ENCODE assay signal across 9 cellular contexts in the genomic region with DNA sequence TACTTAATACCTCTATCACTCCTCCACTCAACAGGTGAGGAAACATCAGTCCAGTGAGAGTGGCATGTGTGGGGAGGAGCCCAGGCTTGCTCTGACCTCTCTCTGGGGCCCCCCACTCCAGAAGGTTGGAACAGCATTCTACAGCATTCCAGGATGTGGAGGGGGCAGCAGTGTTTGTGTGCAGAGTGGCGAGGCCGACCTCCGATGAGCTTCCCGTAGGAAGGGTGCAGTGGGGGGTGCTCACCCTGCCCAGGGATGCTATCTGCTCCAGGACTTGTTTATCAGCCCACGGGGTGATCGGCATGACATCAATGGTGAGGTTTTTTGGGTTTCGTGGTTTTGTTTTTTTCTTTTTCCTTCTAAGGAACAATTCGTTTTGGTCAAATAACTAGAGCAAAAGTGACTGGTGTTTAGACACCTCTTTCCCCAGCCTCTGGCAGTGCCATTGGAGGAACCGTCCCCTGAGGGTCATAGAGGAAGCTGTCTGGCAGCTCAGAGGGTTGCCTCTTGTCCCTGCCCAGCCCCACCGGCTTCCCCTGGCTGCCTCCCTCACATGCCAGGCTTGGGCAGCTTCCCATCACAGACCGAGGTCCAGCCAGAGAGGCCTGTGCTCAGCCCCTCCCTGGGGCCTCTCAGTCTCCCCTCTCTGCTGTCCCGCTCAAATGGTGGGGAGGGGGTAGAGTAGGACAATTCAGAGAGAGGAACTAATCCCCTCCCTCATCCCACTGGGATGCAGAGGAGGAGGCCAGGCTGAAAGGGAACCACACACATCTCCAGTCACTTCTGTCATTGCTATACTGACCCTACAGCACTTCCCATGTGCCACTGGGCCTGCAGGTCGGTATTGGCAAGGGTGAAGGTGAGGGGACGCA.
DNase-seq lines count a peak whose midpoint lies in the region; ATAC-seq and TF ChIP-seq lines count a peak whose summit lies in the region.
"Had no signal": no experiment of that assay in that cellular context is flagged by ENCODE, and none has a peak within 500 bp of the region (broad histone marks: within the 10 kb centered on the region; RNA-seq: fewer than 3 reads in every experiment).

No MANE protein-coding gene starts in this region.

- no peak overlapping the region for H3K27ac ChIP-seq in WERI-Rb-1

- no peak for TF ChIP-seq CTCF in WERI-Rb-1 (IDR thresholded peaks at IDR 0.05; ENCODE audit: low read depth, low read length)

- POLR2A ChIA-PET in activated CD4-positive, alpha-beta memory T cell treated with anti-CD3 and anti-CD28 coated beads for 36 hours (lab: Charles Lee), result interaction anchor here (1.0 to 13.4 kb wide), 2 partner anchors 19 to 94 kb away, joined by 3 to 283 read pairs; partner anchors contain the start of gene ZFP36L2

- in situ Hi-C loops in KBM-7 (cut with MboI; ENCODE audit: low pct_unique_long_range_greater_than_20kb, low sequenced_read_pairs), result no loop called here

- DNase-seq in KBM-7, result peak; percentile 51
- DNase-seq in activated CD4-positive, alpha-beta memory T cell treated with anti-CD3 and anti-CD28 coated beads for 36 hours, result peak; percentile 54
- peak; percentile 74 for DNase-seq in left ventricle myocardium superior
- DNase-seq in stimulated activated effector memory CD8-positive, alpha-beta T cell treated with anti-CD3 and anti-CD28 coated beads, Interleukin-12 subunit alpha, Interleukin-12 subunit beta, amount 100 ng/mL, for 72 hours (ENCODE audit: low spot score in 2 of 2), result no peak
- DNase-seq in WERI-Rb-1, result no peak
- DNase-seq: NCI-H82 had no signal

- H3K27me3 Mint-ChIP-seq in activated CD4-positive, alpha-beta memory T cell treated with anti-CD3 and anti-CD28 coated beads for 36 hours, result no peaks in the 10 kb centered on the region

- H3K36me3 Mint-ChIP-seq in activated CD4-positive, alpha-beta memory T cell treated with anti-CD3 and anti-CD28 coated beads for 36 hours, result no peaks in the 10 kb centered on the region
- peaks cover 7% of the 10 kb centered on the region for H3K36me3 Mint-ChIP-seq in stimulated activated effector memory CD8-positive, alpha-beta T cell treated with anti-CD3 and anti-CD28 coated beads, Interleukin-12 subunit alpha, Interleukin-12 subunit beta, amount 100 ng/mL, for 72 hours

- H3K4me3 Mint-ChIP-seq in activated CD4-positive, alpha-beta memory T cell treated with anti-CD3 and anti-CD28 coated beads for 36 hours, result peak overlapping the region; percentile 4
- H3K4me3 Mint-ChIP-seq in stimulated activated effector memory CD8-positive, alpha-beta T cell treated with anti-CD3 and anti-CD28 coated beads, Interleukin-12 subunit alpha, Interleukin-12 subunit beta, amount 100 ng/mL, for 72 hours, result peak overlapping the region; percentile 53

- H3K4me3 ChIP-seq in WERI-Rb-1 (ENCODE audit: low read depth, low read length), result no peak overlapping the region

- H3K9me3 ChIP-seq in WERI-Rb-1 (ENCODE audit: severe bottlenecking), result no peaks in the 10 kb centered on the region

- peaks cover 76% of the 10 kb centered on the region for H3K4me1 Mint-ChIP-seq in activated CD4-positive, alpha-beta memory T cell treated with anti-CD3 and anti-CD28 coated beads for 36 hours (ENCODE audit: low read depth)
- peaks cover 72% of the 10 kb centered on the region for H3K4me1 Mint-ChIP-seq in stimulated activated effector memory CD8-positive, alpha-beta T cell treated with anti-CD3 and anti-CD28 coated beads, Interleukin-12 subunit alpha, Interleukin-12 subunit beta, amount 100 ng/mL, for 72 hours

- intact Hi-C loops in activated CD4-positive, alpha-beta memory T cell treated with anti-CD3 and anti-CD28 coated beads for 36 hours (cut with micrococcal nuclease), result loop anchor here (2.0 to 5.0 kb wide), 6 partner anchors 55 to 769 kb away; partner anchors contain the start of gene COX7A2L
- intact Hi-C loops in left ventricle myocardium superior (cut with micrococcal nuclease), result loop anchor here (10.0 kb wide), 2 partner anchors 95 to 355 kb away; partner anchors contain the start of gene ZFP36L2

- peak overlapping the region; percentile 30 for H3K27ac Mint-ChIP-seq in activated CD4-positive, alpha-beta memory T cell treated with anti-CD3 and anti-CD28 coated beads for 36 hours
- peak overlapping the region; percentile 64 for H3K27ac Mint-ChIP-seq in stimulated activated effector memory CD8-positive, alpha-beta T cell treated with anti-CD3 and anti-CD28 coated beads, Interleukin-12 subunit alpha, Interleukin-12 subunit beta, amount 100 ng/mL, for 72 hours

- H3K9me3 Mint-ChIP-seq in activated CD4-positive, alpha-beta memory T cell treated with anti-CD3 and anti-CD28 coated beads for 36 hours, result no peaks in the 10 kb centered on the region
- no peaks in the 10 kb centered on the region for H3K9me3 Mint-ChIP-seq in stimulated activated effector memory CD8-positive, alpha-beta T cell treated with anti-CD3 and anti-CD28 coated beads, Interleukin-12 subunit alpha, Interleukin-12 subunit beta, amount 100 ng/mL, for 72 hours

- CTCF ChIA-PET in activated CD4-positive, alpha-beta memory T cell treated with anti-CD3 and anti-CD28 coated beads for 36 hours (lab: Charles Lee), result interaction anchor here (0.5 to 17.8 kb wide), 9 partner anchors 10 to 460 kb away, joined by 3 to 419 read pairs (median 13); partner anchors contain the start of gene ZFP36L2

- no peaks in the 10 kb centered on the region for H3K27me3 ChIP-seq in WERI-Rb-1 (ENCODE audit: insufficient read depth, low read depth, severe bottlenecking)

- ATAC-seq in left ventricle myocardium superior (peak; percentile 46), HG03520 (IDR thresholded peaks at IDR 0.05; ENCODE audit: unreplicated experiment) (no peak), GM19023 (IDR thresholded peaks at IDR 0.05; ENCODE audit: unreplicated experiment) (no peak), HG02571 (IDR thresholded peaks at IDR 0.05; ENCODE audit: unreplicated experiment) (no peak)
- no peak for ATAC-seq in stimulated activated effector memory CD8-positive, alpha-beta T cell treated with anti-CD3 and anti-CD28 coated beads, Interleukin-12 subunit alpha, Interleukin-12 subunit beta, amount 100 ng/mL, for 72 hours

- no peaks in the 10 kb centered on the region for H3K36me3 ChIP-seq in WERI-Rb-1

Comparison
In these comparisons a context has a peak if more than half of its experiments do, and no peak if none do; other contexts are left out.
1. DNase-seq: peak in KBM-7 (single experiment), activated CD4-positive, alpha-beta memory T cell treated with anti-CD3 and anti-CD28 coated beads for 36 hours (single experiment) and left ventricle myocardium superior (single experiment); none in stimulated activated effector memory CD8-positive, alpha-beta T cell treated with anti-CD3 and anti-CD28 coated beads, Interleukin-12 subunit alpha, Interleukin-12 subunit beta, amount 100 ng/mL, for 72 hours (0 of 2) and WERI-Rb-1 (single experiment).